Comparison of ENCODE assay signal across 23 cellular contexts in genomic region chr7:12889391-12889790, GRCh38.
A peak's percentile ranks its signal among the peaks of the same experiment; 100 is the strongest.
DNase-seq lines count a peak whose midpoint lies in the region; ATAC-seq and TF ChIP-seq lines count a peak whose summit lies in the region.
"Had no signal": no experiment of that assay in that cellular context is flagged by ENCODE, and none has a peak within 500 bp of the region (broad histone marks: within the 10 kb centered on the region; RNA-seq: fewer than 3 reads in every experiment).

No MANE protein-coding gene starts in this region.

- H3K9me3 ChIP-seq in SK-N-SH: no peaks in the 10 kb centered on the region
- H3K9me3 ChIP-seq: breast epithelium, esophagus muscularis mucosa, Peyer's patch, psoas muscle, SJSA1 had no signal

- H3K4me3 ChIP-seq in astrocyte of the spinal cord (ENCODE audit: low read depth, low read length) (no peak overlapping the region), SK-N-SH (ENCODE audit: low read depth in 2 of 2, low read length in 1 of 2) (no peak overlapping the region)
- H3K4me3 ChIP-seq: breast epithelium, esophagus muscularis mucosa, Peyer's patch, psoas muscle, SJSA1 had no signal

- no peak overlapping the region for H3K4me2 ChIP-seq in SK-N-SH

- no peak for TF ChIP-seq RAD21 in SK-N-SH (IDR thresholded peaks at IDR 0.05; ENCODE audit: low read length)

- H3K4me1 ChIP-seq in SK-N-SH (ENCODE audit: control insufficient read depth in 1 of 2, insufficient read depth in 2 of 2, low read depth in 1 of 2, low read length in 1 of 2): no peaks in the 10 kb centered on the region
- H3K4me1 ChIP-seq: breast epithelium, Peyer's patch, psoas muscle, SJSA1 had no signal

- in situ Hi-C loops in astrocyte of the spinal cord (cut with HindIII; ENCODE audit: low sequenced_read_pairs): no loop called here

- DNase-seq in A172 (ENCODE audit: low spot score) (peak; percentile 57), HS-5 (ENCODE audit: low read depth) (peak; percentile 29), astrocyte of the spinal cord (ENCODE audit: low read depth, low spot score) (peak; percentile 35), glomerular visceral epithelial cell (ENCODE audit: extremely low spot score) (peak; percentile 14), SK-N-SH (no peak), AG20443 (ENCODE audit: low spot score) (no peak), nucleus accumbens (lab: John Stamatoyannopoulos, UW) (no peak)
- DNase-seq: activated CD4-positive, alpha-beta T cell treated with anti-CD3 and anti-CD28 coated beads for 1 hour; activated CD8-positive, alpha-beta T cell treated with anti-CD3 and anti-CD28 coated beads for 36 hours; activated effector memory CD4-positive, alpha-beta T cell treated with Interleukin-2 at 50 U/mL for 16 hours; CD8-positive, alpha-beta memory T cell; cortex of kidney; DMS153; MM.1S; NCI-H146; NCI-H524 treated with DMSO at 0.1 percent for 48 hours; Peyer's patch; psoas muscle had no signal

- no peaks in the 10 kb centered on the region for H3K9me2 ChIP-seq in SK-N-SH

- no peak for TF ChIP-seq CTCF in astrocyte of the spinal cord (IDR thresholded peaks at IDR 0.05; ENCODE audit: low read depth, low read length)
- TF ChIP-seq CTCF in SK-N-SH (IDR thresholded peaks at IDR 0.05): no peak

- H4K20me1 ChIP-seq in SK-N-SH (ENCODE audit: insufficient read depth): no peaks in the 10 kb centered on the region

- no peaks in the 10 kb centered on the region for H3K79me2 ChIP-seq in SK-N-SH (ENCODE audit: insufficient read depth)

- H3F3A ChIP-seq in SK-N-SH (replicated peaks; ENCODE audit: insufficient read depth): no peaks in the 10 kb centered on the region

- no peaks in the 10 kb centered on the region for H3K36me3 ChIP-seq in SK-N-SH (replicated peaks in 1 of 2; ENCODE audit: control insufficient read depth in 1 of 2, insufficient read depth in 2 of 2, low read length in 1 of 2)
- H3K36me3 ChIP-seq: breast epithelium, esophagus muscularis mucosa, Peyer's patch, SJSA1 had no signal

- TF ChIP-seq EP300 in SK-N-SH (IDR thresholded peaks at IDR 0.05; ENCODE audit: borderline replicate concordance in 1 of 2, low read depth in 1 of 2, low read length in 1 of 2): no peak

- H2AFZ ChIP-seq in SK-N-SH (ENCODE audit: low read depth): no peak overlapping the region

- peaks cover 4% of the 10 kb centered on the region; the same call in 1 of the 2 replicates for H3K27me3 ChIP-seq in SK-N-SH (ENCODE audit: insufficient read depth)
- H3K27me3 ChIP-seq: breast epithelium, esophagus muscularis mucosa, Peyer's patch, SJSA1 had no signal

- WGBS in SK-N-SH (ENCODE audit: low lambda C conversion rate): 20% methylated on average over 4 of the region's 4 CpGs

- no peak overlapping the region for H3K27ac ChIP-seq in SK-N-SH (ENCODE audit: low read depth in 2 of 2, low read length in 1 of 2)
- H3K27ac ChIP-seq: 22Rv1, breast epithelium, Peyer's patch, psoas muscle, SJSA1 had no signal

- H3K9ac ChIP-seq in SK-N-SH: no peak overlapping the region

- POLR2A ChIA-PET in SK-N-SH (lab: Yijun Ruan, JAX): no interaction called here

- CTCF ChIA-PET in SK-N-SH (lab: Yijun Ruan, JAX): interaction anchor here (0.9 kb wide), 1 partner anchor 14 kb away, joined by 4 read pairs; no protein-coding TSS in a partner anchor

- ATAC-seq in HG02981 (IDR thresholded peaks at IDR 0.05; ENCODE audit: unreplicated experiment): no peak
- ATAC-seq: activated CD8-positive, alpha-beta T cell treated with anti-CD3 and anti-CD28 coated beads for 36 hours; psoas muscle had no signal

TF ChIP-seq in SK-N-SH, 30 proteins besides CTCF, POLR2A, EP300 and RAD21:
- TF ChIP-seq GATA2 (CRISPR knock-in tag; IDR thresholded peaks at IDR 0.05): no peak
- TF ChIP-seq MXI1 (IDR thresholded peaks at IDR 0.05; ENCODE audit: low read depth, low read length): no peak

Comparison
In these comparisons a context has a peak if more than half of its experiments do, and no peak if none do; other contexts are left out.
1. DNase-seq: peak in A172 (single experiment), HS-5 (single experiment), astrocyte of the spinal cord (single experiment) and glomerular visceral epithelial cell (single experiment); none in SK-N-SH (single experiment), AG20443 (single experiment) and nucleus accumbens (0 of 56).